9 cellular contexts compared by ENCODE assay signal in genomic region chr9:37283730-37284235, GRCh38.
DNase-seq lines count a peak whose midpoint lies in the region; ATAC-seq lines count a peak whose summit lies in the region.
"Had no signal": no experiment of that assay in that cellular context is flagged by ENCODE, and none has a peak within 500 bp of the region (broad histone marks: within the 10 kb centered on the region; RNA-seq: fewer than 3 reads in every experiment).

No MANE protein-coding gene starts in this region.

- CTCF ChIA-PET in CD4-positive, alpha-beta memory T cell (lab: Charles Lee; ENCODE audit: partially characterized antibody), result no interaction called here

- peak overlapping the region in 4 of 7 donors; percentile 58 to 76 (median 71) for H3K27ac Mint-ChIP-seq in CD4-positive, alpha-beta memory T cell
- H3K27ac Mint-ChIP-seq in T-helper 17 cell, result peak overlapping the region; percentile 39

- no peak overlapping the region for H3K27ac ChIP-seq in CD4-positive, alpha-beta memory T cell (ENCODE audit: low read depth, low read length)

- POLR2A ChIA-PET in CD4-positive, alpha-beta memory T cell (lab: Charles Lee; ENCODE audit: partially characterized antibody), result no interaction called here

- ATAC-seq in GM21619 (IDR thresholded peaks at IDR 0.05; ENCODE audit: unreplicated experiment) (peak; percentile 56), T-helper 17 cell (no peak), GM18870 (IDR thresholded peaks at IDR 0.05; ENCODE audit: unreplicated experiment) (no peak)

- H3K36me3 ChIP-seq in CD4-positive, alpha-beta memory T cell (ENCODE audit: insufficient read depth, low read length), result no peaks in the 10 kb centered on the region

- no peak overlapping the region for H3K4me3 ChIP-seq in CD4-positive, alpha-beta memory T cell (ENCODE audit: low read length in 2 of 2)

- no peaks in the 10 kb centered on the region for H3K4me1 ChIP-seq in CD4-positive, alpha-beta memory T cell (ENCODE audit: insufficient read depth, low read length)

- no peaks in the 10 kb centered on the region for H3K9me3 Mint-ChIP-seq in CD4-positive, alpha-beta memory T cell

- H3K36me3 Mint-ChIP-seq in CD4-positive, alpha-beta memory T cell, result peaks cover 4 to 5% of the 10 kb centered on the region in 2 donors
- H3K36me3 Mint-ChIP-seq in T-helper 17 cell (ENCODE audit: low read depth), result no peaks in the 10 kb centered on the region

- H3K9me3 ChIP-seq in CD4-positive, alpha-beta memory T cell (ENCODE audit: control insufficient read depth in 1 of 2, low read length in 2 of 2), result no peaks in the 10 kb centered on the region
- H3K9me3 ChIP-seq in T-helper 17 cell (ENCODE audit: control insufficient read depth, low read length, poor library complexity, severe bottlenecking), result no peaks in the 10 kb centered on the region

- intact Hi-C loops in CD4-positive, alpha-beta memory T cell (cut with micrococcal nuclease), result no loop called here

- no peaks in the 10 kb centered on the region for H3K27me3 Mint-ChIP-seq in CD4-positive, alpha-beta memory T cell
- no peaks in the 10 kb centered on the region for H3K27me3 Mint-ChIP-seq in T-helper 17 cell

- H3K4me1 Mint-ChIP-seq in CD4-positive, alpha-beta memory T cell, result peaks cover 11 to 15% (median 12%) of the 10 kb centered on the region in 4 donors
- peaks cover 3% of the 10 kb centered on the region for H3K4me1 Mint-ChIP-seq in T-helper 17 cell

- no peak for DNase-seq in CD4-positive, alpha-beta memory T cell
- no peak for DNase-seq in T-helper 17 cell
- DNase-seq in kidney tubule cell (ENCODE audit: low spot score), result peak; percentile 79
- no peak for DNase-seq in stimulated activated CD4-positive, alpha-beta T cell treated with anti-CD3 and anti-CD28 coated beads, Interleukin-12 subunit alpha, Interleukin-12 subunit beta, amount 100 ng/mL, for 4 hours
- DNase-seq in NCI-H1417 treated with DMSO at 0.1 percent for 48 hours (lab: John Stamatoyannopoulos, UW), result no peak
- DNase-seq in DMS 273 (lab: John Stamatoyannopoulos, UW; ENCODE audit: unreplicated experiment), result no peak
- DNase-seq: NCI-H1694 had no signal

- H3K4me3 Mint-ChIP-seq in CD4-positive, alpha-beta memory T cell, result no peak overlapping the region
- H3K4me3 Mint-ChIP-seq in T-helper 17 cell, result no peak overlapping the region

- H3K27me3 ChIP-seq in CD4-positive, alpha-beta memory T cell (ENCODE audit: insufficient read depth, low read length), result no peaks in the 10 kb centered on the region
